Comparison of ENCODE assay signal across 10 cellular contexts in genomic region chr15:85383470-85384148, GRCh38. TPM values are rescaled to one million over a fixed set of nuclear protein-coding genes. Genes with fewer than 3 reads are reported as not detected.
DNase-seq lines count a peak whose midpoint lies in the region; ATAC-seq and TF ChIP-seq lines count a peak whose summit lies in the region.
"Had no signal": no experiment of that assay in that cellular context is flagged by ENCODE, and none has a peak within 500 bp of the region (broad histone marks: within the 10 kb centered on the region; RNA-seq: fewer than 3 reads in every experiment).

No MANE protein-coding gene starts in this region.

- peak overlapping the region; percentile 50 for H3K4me3 Mint-ChIP-seq in CD8-positive, alpha-beta T cell

- peaks cover 67% of the 10 kb centered on the region for H4K20me1 ChIP-seq in BLaER1
- H4K20me1 ChIP-seq in SU-DHL-6 (ENCODE audit: low read depth, low read length): peaks cover 4% of the 10 kb centered on the region; the same call in 1 of the 2 replicates

- H3K27me3 ChIP-seq in BLaER1 (no peaks in the 10 kb centered on the region), SU-DHL-6 (ENCODE audit: low read length) (no peaks in the 10 kb centered on the region), foreskin keratinocyte (no peaks in the 10 kb centered on the region)
- no peaks in the 10 kb centered on the region for H3K27me3 ChIP-seq in CD8-positive, alpha-beta T cell (ENCODE audit: insufficient read depth, low read length)
- H3K27me3 ChIP-seq: testis had no signal

- peaks cover 59% of the 10 kb centered on the region for H3K4me1 Mint-ChIP-seq in CD8-positive, alpha-beta T cell (ENCODE audit: low read depth)

- H2AFZ ChIP-seq in SU-DHL-6 (ENCODE audit: low read depth, low read length, severe bottlenecking): no peak overlapping the region

- no peak for TF ChIP-seq CTCF in CD8-positive, alpha-beta T cell (IDR thresholded peaks at IDR 0.05)
- TF ChIP-seq CTCF in SU-DHL-6 (IDR thresholded peaks at IDR 0.05; ENCODE audit: insufficient read depth, low read length, poor library complexity, severe bottlenecking) (no peak), foreskin keratinocyte (conservative IDR thresholded peaks at IDR 0.05) (no peak)

- H3K79me2 ChIP-seq in SU-DHL-6 (ENCODE audit: insufficient read depth, low read length): peaks cover 75% of the 10 kb centered on the region

- H3K27me3 Mint-ChIP-seq in CD8-positive, alpha-beta T cell (ENCODE audit: low read depth): no peaks in the 10 kb centered on the region

- H3K9me3 Mint-ChIP-seq in CD8-positive, alpha-beta T cell: no peaks in the 10 kb centered on the region

- H3K27ac ChIP-seq in BLaER1 (no peak overlapping the region), SU-DHL-6 (ENCODE audit: low read depth, low read length) (peak overlapping the region; percentile 95), foreskin keratinocyte (no peak overlapping the region)
- no peak overlapping the region for H3K27ac ChIP-seq in CD8-positive, alpha-beta T cell (ENCODE audit: low read depth, low read length)
- H3K27ac ChIP-seq: testis had no signal

- ATAC-seq in CD8-positive, alpha-beta T cell: no peak
- ATAC-seq in foreskin keratinocyte: no peak
- ATAC-seq in GM21576 (IDR thresholded peaks at IDR 0.05; ENCODE audit: unreplicated experiment): no peak

- POLR2A ChIA-PET in CD8-positive, alpha-beta T cell (lab: Charles Lee): interaction anchor here (0.8 to 1.6 kb wide), 2 partner anchors 17 to 26 kb away, joined by 3 read pairs; no protein-coding TSS in a partner anchor

- H3K36me3 ChIP-seq in BLaER1: peaks cover 4% of the 10 kb centered on the region; the same call in 1 of the 2 replicates
- no peaks in the 10 kb centered on the region for H3K36me3 ChIP-seq in CD8-positive, alpha-beta T cell (ENCODE audit: insufficient read depth, low read length)
- H3K36me3 ChIP-seq in SU-DHL-6 (ENCODE audit: low read length): no peaks in the 10 kb centered on the region

- peak overlapping the region; percentile 56 for H3K27ac Mint-ChIP-seq in CD8-positive, alpha-beta T cell

- no peak overlapping the region for H3K9ac ChIP-seq in BLaER1
- peak overlapping the region; percentile 88 for H3K9ac ChIP-seq in SU-DHL-6 (ENCODE audit: low read length)

- no peak overlapping the region for H3K4me3 ChIP-seq in BLaER1
- H3K4me3 ChIP-seq in CD8-positive, alpha-beta T cell (ENCODE audit: low read depth, low read length): no peak overlapping the region
- H3K4me3 ChIP-seq in SU-DHL-6 (ENCODE audit: insufficient read depth, low read length, poor library complexity, severe bottlenecking): peak overlapping the region; percentile 69
- H3K4me3 ChIP-seq: testis had no signal

- H3K4me1 ChIP-seq in BLaER1 (peaks cover 56% of the 10 kb centered on the region), foreskin keratinocyte (no peaks in the 10 kb centered on the region)
- H3K4me1 ChIP-seq in CD8-positive, alpha-beta T cell (ENCODE audit: insufficient read depth, low read length): peaks cover 59% of the 10 kb centered on the region

- intact Hi-C loops in CD8-positive, alpha-beta T cell (cut with DNase I, micrococcal nuclease): loop anchor here (2.0 to 5.0 kb wide), 4 partner anchors 21 to 324 kb away; no protein-coding TSS in a partner anchor

- H3K4me2 ChIP-seq in BLaER1: peak overlapping the region; percentile 85; the same call in 1 of the 2 replicates
- peak overlapping the region; percentile 95 for H3K4me2 ChIP-seq in SU-DHL-6 (ENCODE audit: low read depth, low read length, poor library complexity, severe bottlenecking)

- H3K9me2 ChIP-seq in SU-DHL-6 (replicated peaks; ENCODE audit: insufficient read depth, low read length): no peaks in the 10 kb centered on the region

- DNase-seq in CD8-positive, alpha-beta T cell: no peak
- peak; percentile 18 for DNase-seq in iris pigment epithelial cell (ENCODE audit: low read depth)
- DNase-seq in foreskin keratinocyte: no peak
- no peak for DNase-seq in cortex of kidney (lab: John Stamatoyannopoulos, UW)
- DNase-seq: hippocampal formation, NCI-H1417 treated with DMSO at 0.1 percent for 48 hours had no signal

- H3K9me3 ChIP-seq in BLaER1 (peaks cover 5% of the 10 kb centered on the region; the same call in 1 of the 2 replicates), SU-DHL-6 (ENCODE audit: insufficient read depth, low read length) (no peaks in the 10 kb centered on the region)
- H3K9me3 ChIP-seq in CD8-positive, alpha-beta T cell (ENCODE audit: low read length): no peaks in the 10 kb centered on the region
- H3K9me3 ChIP-seq: testis had no signal

- H3F3A ChIP-seq in SU-DHL-6 (ENCODE audit: insufficient read depth): peaks cover 70% of the 10 kb centered on the region

- peaks cover 11% of the 10 kb centered on the region for H3K36me3 Mint-ChIP-seq in CD8-positive, alpha-beta T cell

- CTCF ChIA-PET in CD8-positive, alpha-beta T cell (lab: Charles Lee): interaction anchor here (0.8 to 5.4 kb wide), 3 partner anchors 20 to 53 kb away, joined by 3 to 24 read pairs (median 6); no protein-coding TSS in a partner anchor

RNA-seq across cellular contexts. Expression of gene AKAP13, which starts 3.2 kb away (rescaled TPM):
- 100 to 1,000 TPM; 255 to 267 TPM for total RNA-seq in CD8-positive, alpha-beta T cell
- total RNA-seq in foreskin keratinocyte: 29.7 and 31.9 TPM in 2 replicates
- 7.7 and 8.5 TPM in 2 replicates for polyA plus RNA-seq in foreskin keratinocyte
